ENCODE assay signal across 1 cellular context in genomic region chr1:211577826-211578639, GRCh38.
TF ChIP-seq lines count a peak whose summit lies in the region.

No MANE protein-coding gene starts in this region.

TF ChIP-seq in WTC11, 78 proteins besides CTCF, POLR2A, EP300 and RAD21 (continued from another document):
- TF ChIP-seq STAT6 (CRISPR knock-in tag; conservative IDR thresholded peaks at IDR 0.05; ENCODE audit: low read depth), result no peak
- TF ChIP-seq MAX (CRISPR knock-in tag; IDR thresholded peaks at IDR 0.05), result peak; percentile 62; the same call in 1 of the 2 replicates
- peak; percentile 42; the same call in 1 of the 2 replicates for TF ChIP-seq TCF7 (CRISPR knock-in tag; IDR thresholded peaks at IDR 0.05; ENCODE audit: low read depth)
- TF ChIP-seq JUN (CRISPR knock-in tag; IDR thresholded peaks at IDR 0.05), result no peak; the same call in 1 of the 2 replicates
- no peak for TF ChIP-seq ZNF263 (CRISPR knock-in tag; IDR thresholded peaks at IDR 0.05; ENCODE audit: low read depth)
- peak; percentile 87; the same call in 1 of the 2 replicates for TF ChIP-seq ZBTB43 (CRISPR knock-in tag; IDR thresholded peaks at IDR 0.05)
- 0 out of 2 replicates have a peak, but pooled peaks have one; percentile 34 for TF ChIP-seq GABPB1 (CRISPR knock-in tag; IDR thresholded peaks at IDR 0.05)
- TF ChIP-seq MLX (CRISPR knock-in tag; IDR thresholded peaks at IDR 0.05), result no peak
- peak; percentile 66; the same call in 1 of the 2 replicates for TF ChIP-seq ZNF423 (CRISPR knock-in tag; IDR thresholded peaks at IDR 0.05)
- no peak for TF ChIP-seq ZNF138 (CRISPR knock-in tag; conservative IDR thresholded peaks at IDR 0.05)
- TF ChIP-seq E2F1 (CRISPR knock-in tag; IDR thresholded peaks at IDR 0.05), result peak; percentile 50; the same call in 1 of the 2 replicates
- no peak for TF ChIP-seq ZSCAN18 (CRISPR knock-in tag; IDR thresholded peaks at IDR 0.05)
- TF ChIP-seq IRF1 (CRISPR knock-in tag; IDR thresholded peaks at IDR 0.05), result 0 out of 2 replicates have a peak, but pooled peaks have one; percentile 61
- no peak for TF ChIP-seq OVOL2 (CRISPR knock-in tag; IDR thresholded peaks at IDR 0.05; ENCODE audit: borderline replicate concordance)
- TF ChIP-seq JAZF1 (CRISPR knock-in tag; IDR thresholded peaks at IDR 0.05), result no peak
- TF ChIP-seq TEAD1 (CRISPR knock-in tag; IDR thresholded peaks at IDR 0.05), result no peak
- TF ChIP-seq NR2C2 (CRISPR knock-in tag; IDR thresholded peaks at IDR 0.05), result 0 out of 2 replicates have a peak, but pooled peaks have one; percentile 19
- TF ChIP-seq NFATC4 (CRISPR knock-in tag; IDR thresholded peaks at IDR 0.05), result no peak
- TF ChIP-seq HMGXB4 (CRISPR knock-in tag; IDR thresholded peaks at IDR 0.05), result peak; percentile 99
- TF ChIP-seq NR1H2 (CRISPR knock-in tag; IDR thresholded peaks at IDR 0.05), result no peak
- peak; percentile 62; the same call in 1 of the 2 replicates for TF ChIP-seq ATF3 (CRISPR knock-in tag; conservative IDR thresholded peaks at IDR 0.05)
- TF ChIP-seq ZNF281 (CRISPR knock-in tag; IDR thresholded peaks at IDR 0.05), result peak; percentile 2; the same call in 1 of the 2 replicates
- TF ChIP-seq MXD4 (CRISPR knock-in tag; IDR thresholded peaks at IDR 0.05; ENCODE audit: borderline replicate concordance), result no peak
- TF ChIP-seq AFF4 (CRISPR knock-in tag; IDR thresholded peaks at IDR 0.05; ENCODE audit: borderline replicate concordance), result no peak
- TF ChIP-seq E2F4 (CRISPR knock-in tag; IDR thresholded peaks at IDR 0.05; ENCODE audit: borderline replicate concordance, low read depth), result peak; percentile 70; the same call in 1 of the 2 replicates
- TF ChIP-seq FOXP1 (CRISPR knock-in tag; IDR thresholded peaks at IDR 0.05; ENCODE audit: borderline replicate concordance), result no peak
- TF ChIP-seq GRHL2 (CRISPR knock-in tag; IDR thresholded peaks at IDR 0.05; ENCODE audit: insufficient replicate concordance, severe bottlenecking), result no peak
- TF ChIP-seq HMGA2 (CRISPR knock-in tag; IDR thresholded peaks at IDR 0.05), result no peak
